ENCODE assay signal across 22 cellular contexts in genomic region chr5:118533166-118533565, GRCh38.
"Had no signal": no experiment of that assay in that cellular context is flagged by ENCODE, and none has a peak within 500 bp of the region (broad histone marks: within the 10 kb centered on the region; RNA-seq: fewer than 3 reads in every experiment).

No MANE protein-coding gene starts in this region.

- ATAC-seq: gastroesophageal sphincter; left colon; naive thymus-derived CD4-positive, alpha-beta T cell had no signal

- H2AFZ ChIP-seq: hepatocyte, parathyroid adenoma had no signal

- H3K27ac ChIP-seq: dorsolateral prefrontal cortex, epithelial cell of prostate, esophagus muscularis mucosa, gastroesophageal sphincter, hepatocyte, parathyroid adenoma, prostate gland, sigmoid colon, skin epidermis, suprapubic skin, thyroid gland, uterus had no signal

- H3K36me3 ChIP-seq: esophagus muscularis mucosa, gastroesophageal sphincter, prostate gland, sigmoid colon, suprapubic skin, thyroid gland, uterus had no signal

- H3K4me1 ChIP-seq: esophagus muscularis mucosa, gastroesophageal sphincter, parathyroid adenoma, sigmoid colon, suprapubic skin, uterus had no signal

- H3K4me3 ChIP-seq: dorsolateral prefrontal cortex, esophagus muscularis mucosa, gastroesophageal sphincter, hepatocyte, prostate gland, sigmoid colon, skin epidermis, suprapubic skin, thyroid gland, uterus had no signal

- H3K9me3 ChIP-seq: esophagus muscularis mucosa, gastroesophageal sphincter, prostate gland, suprapubic skin, thyroid gland, uterus had no signal

- DNase-seq: cortex of kidney; dorsolateral prefrontal cortex; effector memory CD4-positive, alpha-beta T cell; foreskin fibroblast; left colon; mammary epithelial cell; naive thymus-derived CD4-positive, alpha-beta T cell; nephron progenitor cell; retina; sigmoid colon; stimulated activated CD4-positive, alpha-beta T cell treated with anti-CD3 and anti-CD28 coated beads, Interleukin-2, amount 100 ng/mL, for 48 hours; stimulated activated naive CD4-positive, alpha-beta T cell treated with Interleukin-2 at 50 U/mL for 16 hours; thyroid gland; uterus had no signal

- H3K9ac ChIP-seq: parathyroid adenoma had no signal

- H3K79me2 ChIP-seq: hepatocyte, parathyroid adenoma had no signal

- H3K27me3 ChIP-seq: dorsolateral prefrontal cortex, esophagus muscularis mucosa, gastroesophageal sphincter, hepatocyte, sigmoid colon, suprapubic skin, thyroid gland, uterus had no signal

- H3K4me2 ChIP-seq: hepatocyte had no signal
